In genomic region chr13:29540799-29541198, GRCh38 we compare ENCODE assay signal across 1 cellular context.
TF ChIP-seq lines count a peak whose summit lies in the region.

No MANE protein-coding gene starts in this region.

TF ChIP-seq in GM23338, 12 proteins besides CTCF, POLR2A, EP300 and RAD21 (continued from another document):
- TF ChIP-seq ZNF462 (CRISPR knock-in tag; IDR thresholded peaks at IDR 0.05) = no peak
- no peak for TF ChIP-seq POLR2AphosphoS5 (IDR thresholded peaks at IDR 0.05; ENCODE audit: low read depth)
